11 cellular contexts compared by ENCODE assay signal in the genomic region with DNA sequence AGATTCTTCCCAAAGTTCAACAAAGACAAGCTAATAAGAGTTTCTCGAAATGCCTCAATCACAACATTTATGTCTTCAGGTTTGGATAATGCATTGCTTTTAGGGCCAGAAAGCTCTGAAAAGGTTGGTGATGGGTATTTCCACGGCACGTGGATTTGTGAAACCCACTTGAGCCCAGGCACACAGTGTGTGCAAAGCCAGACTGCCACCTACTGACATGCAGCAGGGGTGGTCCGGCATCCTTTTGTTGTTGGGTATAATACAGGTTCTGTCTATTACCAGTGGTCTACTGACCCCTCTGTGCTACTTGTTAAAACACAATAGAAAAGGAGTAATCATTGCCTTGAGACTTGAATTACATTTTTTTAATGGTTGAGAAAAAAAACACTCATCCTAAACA.
DNase-seq lines count a peak whose midpoint lies in the region; ATAC-seq and TF ChIP-seq lines count a peak whose summit lies in the region.
"Had no signal": no experiment of that assay in that cellular context is flagged by ENCODE, and none has a peak within 500 bp of the region (broad histone marks: within the 10 kb centered on the region; RNA-seq: fewer than 3 reads in every experiment).

No MANE protein-coding gene starts in this region.

- TF ChIP-seq CTCF in OCI-LY7 (conservative IDR thresholded peaks at IDR 0.05; ENCODE audit: low read length) (peak; percentile 23; the same call in 1 of the 2 replicates), cardiac muscle cell (IDR thresholded peaks at IDR 0.05; ENCODE audit: low read depth, low read length) (peak; percentile 52), mammary epithelial cell (conservative IDR thresholded peaks at IDR 0.05 in 1 of 2, IDR thresholded peaks at IDR 0.05 in 1 of 2; ENCODE audit: extremely low read depth in 1 of 2, insufficient read depth in 1 of 2, low read depth in 1 of 2, low read length in 2 of 2) (no peak)

- H3K4me3 ChIP-seq in OCI-LY7 (ENCODE audit: low read depth, low read length, poor library complexity, severe bottlenecking) (no peak overlapping the region), cardiac muscle cell (no peak overlapping the region), mammary epithelial cell (replicated peaks in 1 of 3; ENCODE audit: insufficient read depth in 1 of 3, low read depth in 2 of 3, low read length in 3 of 3) (no peak overlapping the region)
- H3K4me3 ChIP-seq: MG63 had no signal

- no peaks in the 10 kb centered on the region for H3K36me3 ChIP-seq in OCI-LY7 (ENCODE audit: insufficient read depth, low read length)
- H3K36me3 ChIP-seq in cardiac muscle cell, result no peaks in the 10 kb centered on the region
- no peaks in the 10 kb centered on the region for H3K36me3 ChIP-seq in mammary epithelial cell (ENCODE audit: insufficient read depth, low read length)
- H3K36me3 ChIP-seq: MG63 had no signal

- no peak overlapping the region for H3K27ac ChIP-seq in OCI-LY7 (ENCODE audit: low read depth, low read length, poor library complexity, severe bottlenecking)
- no peak overlapping the region for H3K27ac ChIP-seq in cardiac muscle cell
- no peak overlapping the region for H3K27ac ChIP-seq in substantia nigra (ENCODE audit: low read depth, low read length, poor library complexity, severe bottlenecking)
- no peak overlapping the region for H3K27ac ChIP-seq in mammary epithelial cell (ENCODE audit: insufficient read depth, low read depth, low read length)

- H3K27me3 ChIP-seq in cardiac muscle cell (no peaks in the 10 kb centered on the region), mammary epithelial cell (ENCODE audit: insufficient read depth, low read length) (no peaks in the 10 kb centered on the region)
- H3K27me3 ChIP-seq: MG63 had no signal

- WGBS in mammary epithelial cell (ENCODE audit: low coverage, missing lambda C conversion rate), result 84% methylated on average over 4 of the region's 4 CpGs

- H3K9me3 ChIP-seq in OCI-LY7 (ENCODE audit: low read length) (no peaks in the 10 kb centered on the region), cardiac muscle cell (ENCODE audit: low read depth) (no peaks in the 10 kb centered on the region), mammary epithelial cell (replicated peaks; ENCODE audit: insufficient read depth, low read length) (no peaks in the 10 kb centered on the region)
- H3K9me3 ChIP-seq: MG63 had no signal

- no peaks in the 10 kb centered on the region for H3K4me1 ChIP-seq in OCI-LY7 (ENCODE audit: insufficient read depth, low read length, poor library complexity, severe bottlenecking)
- H3K4me1 ChIP-seq in cardiac muscle cell (ENCODE audit: low read depth), result no peaks in the 10 kb centered on the region
- no peaks in the 10 kb centered on the region for H3K4me1 ChIP-seq in mammary epithelial cell (ENCODE audit: insufficient read depth, low read length)

- in situ Hi-C loops in mammary epithelial cell (cut with MboI; ENCODE audit: low sequenced_read_pairs in 2 of 2), result no loop called here

- CTCF ChIA-PET in OCI-LY7 (lab: Charles Lee; ENCODE audit: unreplicated experiment) (no interaction called here), mammary epithelial cell (lab: Charles Lee; ENCODE audit: low non-redundant PET) (no interaction called here)

- H2AFZ ChIP-seq in OCI-LY7 (ENCODE audit: low read length) (no peak overlapping the region), mammary epithelial cell (ENCODE audit: low read depth, low read length) (no peak overlapping the region)

- no peaks in the 10 kb centered on the region for H3K9me2 ChIP-seq in OCI-LY7 (ENCODE audit: insufficient read depth, low read length)

- no TSS peak for BruUV-seq in OCI-LY7 (replicated peaks; lab: Mats Ljungman, UMichigan)
- no TSS peak for BruUV-seq in mammary epithelial cell (replicated peaks; lab: Mats Ljungman, UMichigan)

- H3K79me2 ChIP-seq in OCI-LY7 (ENCODE audit: insufficient read depth, low read depth, low read length), result no peaks in the 10 kb centered on the region
- H3K79me2 ChIP-seq in mammary epithelial cell (ENCODE audit: insufficient read depth, low read length), result no peaks in the 10 kb centered on the region

- intact Hi-C loops in OCI-LY7 (cut with micrococcal nuclease; ENCODE audit: unreplicated experiment) (no loop called here), mammary epithelial cell (cut with micrococcal nuclease) (no loop called here)

- ATAC-seq in HG03342 (IDR thresholded peaks at IDR 0.05; ENCODE audit: unreplicated experiment), result no peak

- H3K9ac ChIP-seq in mammary epithelial cell (ENCODE audit: insufficient read depth, low read length), result no peak overlapping the region

- POLR2A ChIA-PET in OCI-LY7 (lab: Charles Lee), result no interaction called here

- DNase-seq in DMS 273 (lab: John Stamatoyannopoulos, UW; ENCODE audit: unreplicated experiment) (peak; percentile 21), DMS 273 treated with DMSO at 0.1 percent for 48 hours (lab: John Stamatoyannopoulos, UW) (no peak), OCI-LY7 (ENCODE audit: low spot score) (no peak), cardiac muscle cell (ENCODE audit: low read depth in 1 of 2, low spot score in 1 of 2) (peak; percentile 48 to 59), substantia nigra (lab: John Stamatoyannopoulos, UW) (peak in 28 of 49 donors; percentile 0 to 52 (median 6)), mammary epithelial cell (no peak), ureter (ENCODE audit: low spot score) (no peak)
- DNase-seq: 8988T; activated CD4-positive, alpha-beta T cell treated with anti-CD3 and anti-CD28 coated beads, Interleukin-2, amount 10 ng/mL, durations not matched to agents 24 days and 14 days; MG63 had no signal

- H3K4me2 ChIP-seq in OCI-LY7 (ENCODE audit: low read length) (no peak overlapping the region), mammary epithelial cell (ENCODE audit: insufficient read depth, low read depth, low read length) (no peak overlapping the region)

- dilution Hi-C loops in mammary epithelial cell (cut with HindIII; ENCODE audit: low sequenced_read_pairs), result no loop called here

- no peaks in the 10 kb centered on the region for H4K20me1 ChIP-seq in OCI-LY7 (ENCODE audit: insufficient read depth, low read length)
- H4K20me1 ChIP-seq in mammary epithelial cell (ENCODE audit: insufficient read depth, low read length), result no peaks in the 10 kb centered on the region

Comparison
In these comparisons a context has a peak if more than half of its experiments do, and no peak if none do; other contexts are left out.
1. DNase-seq: peak in DMS 273 (single experiment), cardiac muscle cell (2 of 2) and substantia nigra (28 of 49); none in DMS 273 treated with DMSO at 0.1 percent for 48 hours (single experiment), OCI-LY7 (single experiment), mammary epithelial cell (single experiment) and ureter (single experiment).
2. CTCF ChIP-seq: peak in OCI-LY7 (single experiment) and cardiac muscle cell (single experiment); none in mammary epithelial cell (0 of 2).